Comparison of ENCODE assay signal across 8 cellular contexts in genomic region chr6:55528624-55529023, GRCh38. TPM values are rescaled to one million over a fixed set of nuclear protein-coding genes. Genes with fewer than 3 reads are reported as not detected.
DNase-seq lines count a peak whose midpoint lies in the region; FAIRE-seq and TF ChIP-seq lines count a peak whose summit lies in the region.

No MANE protein-coding gene starts in this region.

- peaks cover 4% of the 10 kb centered on the region for H3K9me3 Mint-ChIP-seq in activated T-helper 2 cell treated with anti-CD3 and anti-CD28 coated beads, Interferon-gamma antibody, Interleukin-2, Interleukin-4, amounts not matched to agents 10 μg/mL and 5 μg/mL and 100 μg/mL, durations not matched to agents 14 hours and 24 hours and 36 hours

- FAIRE-seq in H54 (lab: Jason Lieb, UNC): peak; percentile 81
- FAIRE-seq in GM19239 (lab: Jason Lieb, UNC): no peak

- H3K4me3 Mint-ChIP-seq in activated T-helper 2 cell treated with anti-CD3 and anti-CD28 coated beads, Interferon-gamma antibody, Interleukin-2, Interleukin-4, amounts not matched to agents 10 μg/mL and 5 μg/mL and 100 μg/mL, durations not matched to agents 14 hours and 24 hours and 36 hours (ENCODE audit: low read depth): no peak overlapping the region

- no peak overlapping the region for H3K4me2 ChIP-seq in fibroblast of lung (ENCODE audit: extremely low read depth, insufficient read depth, low read length)

- no peaks in the 10 kb centered on the region for H3K27me3 Mint-ChIP-seq in activated T-helper 2 cell treated with anti-CD3 and anti-CD28 coated beads, Interferon-gamma antibody, Interleukin-2, Interleukin-4, amounts not matched to agents 10 μg/mL and 5 μg/mL and 100 μg/mL, durations not matched to agents 14 hours and 24 hours and 36 hours (ENCODE audit: low read depth)

- H3K36me3 Mint-ChIP-seq in activated T-helper 2 cell treated with anti-CD3 and anti-CD28 coated beads, Interferon-gamma antibody, Interleukin-2, Interleukin-4, amounts not matched to agents 10 μg/mL and 5 μg/mL and 100 μg/mL, durations not matched to agents 14 hours and 24 hours and 36 hours (ENCODE audit: low read depth): no peaks in the 10 kb centered on the region

- H3K36me3 ChIP-seq in fibroblast of lung (ENCODE audit: control insufficient read depth, insufficient read depth, low read length): no peaks in the 10 kb centered on the region

- DNase-seq in EL (peak; percentile 30), H54 (ENCODE audit: insufficient read length, low spot score) (no peak), NCI-H82 treated with DMSO at 0.1 percent for 48 hours (lab: John Stamatoyannopoulos, UW; ENCODE audit: unreplicated experiment) (peak; percentile 30), fibroblast of lung (ENCODE audit: low read depth in 2 of 2) (peak; percentile 23 to 50), SW480 (ENCODE audit: low spot score) (no peak), GM19239 (ENCODE audit: insufficient read length, low spot score) (no peak)
- DNase-seq in activated T-helper 2 cell treated with anti-CD3 and anti-CD28 coated beads, Interferon-gamma antibody, Interleukin-2, Interleukin-4, amounts not matched to agents 10 μg/mL and 5 μg/mL and 100 μg/mL, durations not matched to agents 14 hours and 24 hours and 36 hours (ENCODE audit: low spot score): no peak
- no peak for DNase-seq in stimulated activated CD4-positive, alpha-beta T cell treated with anti-CD3 and anti-CD28 coated beads, Interleukin-2, amount 100 ng/mL, for 24 hours

- H3K27ac ChIP-seq in fibroblast of lung (ENCODE audit: insufficient read depth, low read length): no peak overlapping the region

- no peaks in the 10 kb centered on the region for H3K79me2 ChIP-seq in fibroblast of lung (ENCODE audit: control insufficient read depth, insufficient read depth, low read length)

- H2AFZ ChIP-seq in fibroblast of lung (ENCODE audit: low read length): no peak overlapping the region

- TF ChIP-seq POLR2A in H54 (IDR thresholded peaks at IDR 0.05; ENCODE audit: low read depth, low read length): no peak

- no peak overlapping the region for H3K9ac ChIP-seq in fibroblast of lung (ENCODE audit: insufficient read depth, low read length)

- intact Hi-C loops in activated T-helper 2 cell treated with anti-CD3 and anti-CD28 coated beads, Interferon-gamma antibody, Interleukin-2, Interleukin-4, amounts not matched to agents 10 μg/mL and 5 μg/mL and 100 μg/mL, durations not matched to agents 14 hours and 24 hours and 36 hours (cut with micrococcal nuclease): no loop called here

- H4K20me1 ChIP-seq in fibroblast of lung (ENCODE audit: control insufficient read depth, extremely low read depth, insufficient read depth, low read length): no peaks in the 10 kb centered on the region

- H3K9me3 ChIP-seq in fibroblast of lung (ENCODE audit: control insufficient read depth, insufficient read depth, low read depth, low read length): no peaks in the 10 kb centered on the region

- no peak overlapping the region for H3K27ac Mint-ChIP-seq in activated T-helper 2 cell treated with anti-CD3 and anti-CD28 coated beads, Interferon-gamma antibody, Interleukin-2, Interleukin-4, amounts not matched to agents 10 μg/mL and 5 μg/mL and 100 μg/mL, durations not matched to agents 14 hours and 24 hours and 36 hours

- no peaks in the 10 kb centered on the region for H3K27me3 ChIP-seq in fibroblast of lung (ENCODE audit: control insufficient read depth, insufficient read depth, low read length)

- H3K4me3 ChIP-seq in fibroblast of lung (replicated peaks in 1 of 4; ENCODE audit: control extremely low read depth in 1 of 4, insufficient read depth in 1 of 4, low read depth in 3 of 4, low read length in 4 of 4): no peak overlapping the region

- no peaks in the 10 kb centered on the region for H3K4me1 Mint-ChIP-seq in activated T-helper 2 cell treated with anti-CD3 and anti-CD28 coated beads, Interferon-gamma antibody, Interleukin-2, Interleukin-4, amounts not matched to agents 10 μg/mL and 5 μg/mL and 100 μg/mL, durations not matched to agents 14 hours and 24 hours and 36 hours (ENCODE audit: low read depth)

- H3K4me1 ChIP-seq in fibroblast of lung (ENCODE audit: control insufficient read depth, extremely low read depth, insufficient read depth, low read length): no peaks in the 10 kb centered on the region

- TF ChIP-seq CTCF in fibroblast of lung (conservative IDR thresholded peaks at IDR 0.05 in 1 of 2, IDR thresholded peaks at IDR 0.05 in 1 of 2; ENCODE audit: low read depth in 1 of 2, low read length in 2 of 2): peak; percentile 6 to 40

RNA-seq across cellular contexts. Expression of gene HMGCLL1, which starts 50.4 kb away (rescaled TPM):
- 0.51 and 0.83 TPM in 2 replicates for total RNA-seq in fibroblast of lung
- polyA plus RNA-seq in fibroblast of lung: 0.05 and 0.23 TPM in 2 replicates
- polyA plus RNA-seq in fibroblast of lung (2012): 0.08 and 0.24 TPM in 2 replicates
- not detected in 2 replicates for polyA minus RNA-seq in fibroblast of lung (ENCODE audit: low replicate concordance)
- total RNA-seq in activated T-helper 2 cell treated with anti-CD3 and anti-CD28 coated beads, Interferon-gamma antibody, Interleukin-2, Interleukin-4, amounts not matched to agents 10 μg/mL and 5 μg/mL and 100 μg/mL, durations not matched to agents 14 hours and 24 hours and 36 hours: not detected in 2 replicates

Comparison
In these comparisons a context has a peak if more than half of its experiments do, and no peak if none do; other contexts are left out.
1. DNase-seq: peak in EL (single experiment), NCI-H82 treated with DMSO at 0.1 percent for 48 hours (single experiment) and fibroblast of lung (2 of 2); none in H54 (single experiment), SW480 (single experiment), activated T-helper 2 cell treated with anti-CD3 and anti-CD28 coated beads, Interferon-gamma antibody, Interleukin-2, Interleukin-4, amounts not matched to agents 10 μg/mL and 5 μg/mL and 100 μg/mL, durations not matched to agents 14 hours and 24 hours and 36 hours (single experiment), stimulated activated CD4-positive, alpha-beta T cell treated with anti-CD3 and anti-CD28 coated beads, Interleukin-2, amount 100 ng/mL, for 24 hours (0 of 2) and GM19239 (single experiment).